In genomic region chr3:134487406-134487805, GRCh38 we compare ENCODE assay signal across 8 cellular contexts. TPM values are rescaled to one million over a fixed set of nuclear protein-coding genes. Genes with fewer than 3 reads are reported as not detected.
DNase-seq lines count a peak whose midpoint lies in the region; ATAC-seq and TF ChIP-seq lines count a peak whose summit lies in the region.

No MANE protein-coding gene starts in this region.

- peak overlapping the region; percentile 72 for H3K4me2 ChIP-seq in BLaER1

- DNase-seq in SIG-M5 (lab: John Stamatoyannopoulos, UW) (peak; percentile 77), germinal center (ENCODE audit: low spot score) (peak; percentile 50), upper lobe of left lung (no peak), 8988T (no peak), middle frontal gyrus (ENCODE audit: extremely low spot score, low spot score) (no peak)

- peaks cover 26% of the 10 kb centered on the region; the same call in 1 of the 2 replicates for H4K20me1 ChIP-seq in BLaER1

- H3K36me3 ChIP-seq in BLaER1, result peaks cover 8% of the 10 kb centered on the region
- H3K36me3 ChIP-seq in upper lobe of left lung, result peaks cover 0 to 2% (median under 1%) of the 10 kb centered on the region in 4 donors

- peak; percentile 17 for ATAC-seq in GM21515 (IDR thresholded peaks at IDR 0.05; ENCODE audit: unreplicated experiment)
- no peak for ATAC-seq in upper lobe of left lung (ENCODE audit: low FRiP score in 2 of 2)
- no peak for ATAC-seq in HG03571 (IDR thresholded peaks at IDR 0.05; ENCODE audit: unreplicated experiment)

- no peak for TF ChIP-seq POLR2A in upper lobe of left lung (IDR thresholded peaks at IDR 0.05)

- H3K4me1 ChIP-seq in BLaER1, result peaks cover 39% of the 10 kb centered on the region
- peaks cover 30 to 37% (median 34%) of the 10 kb centered on the region in 4 donors for H3K4me1 ChIP-seq in upper lobe of left lung

- no peak for TF ChIP-seq EP300 in upper lobe of left lung (IDR thresholded peaks at IDR 0.05)

- H3K4me3 ChIP-seq in BLaER1 (peak overlapping the region; percentile 91), upper lobe of left lung (peak overlapping the region in 2 of 4 donors; percentile 79 to 85)

- 44 to 47% methylated on average over 5 of the region's 5 CpGs for WGBS in upper lobe of left lung, 2 donors

- H3K27ac ChIP-seq in BLaER1, result peak overlapping the region; percentile 98
- H3K27ac ChIP-seq in upper lobe of left lung, result peak overlapping the region; percentile 50 to 99 (median 95)

- H3K27me3 ChIP-seq in BLaER1 (no peaks in the 10 kb centered on the region), upper lobe of left lung (no peaks in the 10 kb centered on the region)

- no peaks in the 10 kb centered on the region for H3K9me3 ChIP-seq in BLaER1
- H3K9me3 ChIP-seq in upper lobe of left lung, result no peaks in the 10 kb centered on the region

- no peak for TF ChIP-seq CTCF in upper lobe of left lung (IDR thresholded peaks at IDR 0.05)

- peak overlapping the region; percentile 97 for H3K9ac ChIP-seq in BLaER1

RNA-seq across cellular contexts. Expression of gene CEP63, which starts 1.5 kb away (rescaled TPM):
- 10 to 100 TPM; 13.8 to 44.0 (median 20.6) TPM for total RNA-seq in upper lobe of left lung

RNA-seq across cellular contexts. Expression of gene ANAPC13, which starts 1.6 kb away (rescaled TPM):
- total RNA-seq in upper lobe of left lung, result 10 to 100 TPM; 37.3 to 59.4 (median 50.3) TPM

Comparison
In these comparisons a context has a peak if more than half of its experiments do, and no peak if none do; other contexts are left out.
1. DNase-seq: peak in SIG-M5 (single experiment) and germinal center (single experiment); none in upper lobe of left lung (0 of 2), 8988T (single experiment) and middle frontal gyrus (single experiment).